ENCODE assay signal across 31 cellular contexts in the genomic region with DNA sequence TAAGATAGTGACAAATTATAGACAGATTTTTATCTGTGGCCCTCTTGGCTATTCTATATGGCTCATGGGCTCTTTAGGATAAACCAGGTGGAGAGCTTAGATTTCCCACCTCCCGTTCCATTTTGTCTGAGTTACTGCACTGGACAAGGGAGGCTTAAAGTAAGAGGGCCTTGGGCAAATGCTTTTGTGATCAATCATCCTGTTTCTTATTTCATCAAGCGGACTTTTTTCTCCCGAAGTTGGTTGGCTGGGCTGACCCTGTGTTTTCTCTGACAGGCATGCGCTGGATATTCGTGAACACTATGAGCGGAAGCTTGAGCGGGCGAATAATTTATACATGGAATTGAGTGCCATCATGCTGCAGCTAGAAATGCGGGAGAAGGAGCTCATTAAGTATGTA.
"Had no signal": no experiment of that assay in that cellular context is flagged by ENCODE, and none has a peak within 500 bp of the region (broad histone marks: within the 10 kb centered on the region; RNA-seq: fewer than 3 reads in every experiment).

No MANE protein-coding gene starts in this region.

- H3K36me3 ChIP-seq: brain microvascular endothelial cell, breast epithelium had no signal

- H3K27ac ChIP-seq: adrenal gland, ascending aorta, body of pancreas, brain microvascular endothelial cell, breast epithelium, cardiac muscle cell had no signal

- H3K27me3 ChIP-seq: adrenal gland, ascending aorta, body of pancreas, brain microvascular endothelial cell, breast epithelium, cardiac muscle cell had no signal

- H3K9me3 ChIP-seq: adrenal gland, ascending aorta, body of pancreas, breast epithelium had no signal

- H3K4me3 ChIP-seq: adrenal gland, ascending aorta, body of pancreas, breast epithelium, cardiac muscle cell had no signal

- H3K4me1 ChIP-seq: adrenal gland, ascending aorta, body of pancreas, breast epithelium had no signal

- DNase-seq: activated effector memory CD4-positive, alpha-beta T cell treated with anti-CD3 and anti-CD28 coated beads, Interleukin-2, amount 50 U/mL, for 16 hours; activated effector memory CD4-positive, alpha-beta T cell treated with Interleukin-2 at 50 U/mL for 16 hours; activated gamma-delta T cell; activated gamma-delta T cell treated with Interleukin-2 at 50 U/mL for 16 hours; activated naive CD4-positive, alpha-beta T cell; activated naive CD4-positive, alpha-beta T cell treated with anti-CD3 and anti-CD28 coated beads for 36 hours; activated naive CD4-positive, alpha-beta T cell treated with anti-CD3 and anti-CD28 coated beads, Interleukin-2, amount 10 ng/mL, durations not matched to agents 7 days and 5 days; activated naive CD4-positive, alpha-beta T cell treated with anti-CD3 and anti-CD28 coated beads, Interleukin-2, amount 50 U/mL, for 16 hours; activated naive CD4-positive, alpha-beta T cell treated with Interleukin-2 at 50 U/mL for 16 hours; activated naive CD8-positive, alpha-beta T cell treated with anti-CD3 and anti-CD28 coated beads for 36 hours; activated naive CD8-positive, alpha-beta T cell treated with anti-CD3 and anti-CD28 coated beads, Interleukin-2, amount 10 ng/mL, durations not matched to agents 7 days and 5 days; activated naive CD8-positive, alpha-beta T cell treated with anti-CD3 and anti-CD28 coated beads, Interleukin-2, amount 50 U/mL, for 24 hours; activated T-cell treated with anti-CD3 and anti-CD28 coated beads for 4 hours; activated T-cell treated with anti-CD3 and anti-CD28 coated beads, Interleukin-2, amount 50 U/mL, for 1 hour; activated T-cell treated with anti-CD3 and anti-CD28 coated beads, Interleukin-2, amount 50 U/mL, for 24 hours; activated T-cell treated with anti-CD3 and anti-CD28 coated beads, Interleukin-2, amount 50 U/mL, for 4 hours; activated T-cell treated with anti-CD3 and anti-CD28 coated beads, Interleukin-2, amount 50 U/mL, for 48 hours; activated T-cell treated with anti-CD3 and anti-CD28 coated beads, Interleukin-2, amount 50 U/mL, for 72 hours; adrenal gland; amniotic stem cell; amygdala; anterior cingulate cortex; aorta; body of pancreas; brain microvascular endothelial cell; caudate nucleus; central memory CD4-positive, alpha-beta T cell; cerebellar nuclear complex had no signal
